ENCODE assay signal across 8 cellular contexts in genomic region chr20:46117704-46118467, GRCh38. TPM values are rescaled to one million over a fixed set of nuclear protein-coding genes. Genes with fewer than 3 reads are reported as not detected.
A peak's percentile ranks its signal among the peaks of the same experiment; 100 is the strongest.
DNase-seq lines count a peak whose midpoint lies in the region; ATAC-seq, FAIRE-seq and TF ChIP-seq lines count a peak whose summit lies in the region.

Gene CD40 (plus strand): TSS chr20:46118314. CDS start chr20:46118344, 30 bp downstream.

- H3K4me3 ChIP-seq in esophagus (ENCODE audit: low read depth in 1 of 2, low read length in 2 of 2) (peak within 1 kb of the TSS; percentile 53), mucosa of stomach (ENCODE audit: low read length) (peak within 1 kb of the TSS; percentile 77)

- H3K4me1 ChIP-seq in esophagus (ENCODE audit: control insufficient read depth in 2 of 2, insufficient read depth in 2 of 2, low read length in 1 of 2) = peaks cover 0 to 8% of the 10 kb centered on the region in 2 donors
- peaks cover 15% of the 10 kb centered on the region for H3K4me1 ChIP-seq in mucosa of stomach (ENCODE audit: control insufficient read depth, insufficient read depth, low read length)

- DNase-seq in GM12891 (ENCODE audit: insufficient read length, low spot score) (peak; percentile 86), NCI-H69 (lab: John Stamatoyannopoulos, UW) (peak; percentile 20), NCI-H1105 treated with DMSO at 0.1 percent for 48 hours (lab: John Stamatoyannopoulos, UW) (no peak)
- peak; percentile 78 for DNase-seq in activated T-cell treated with anti-CD3 and anti-CD28 coated beads, Interleukin-2, amount 50 U/mL, for 1 hour
- DNase-seq in stimulated activated CD8-positive, alpha-beta memory T cell treated with anti-CD3 and anti-CD28 coated beads, Interleukin-4, amount 100 ng/mL, for 48 hours = peak; percentile 77

- H3K9me3 ChIP-seq in esophagus (ENCODE audit: control insufficient read depth in 2 of 2, insufficient read depth in 1 of 2, low read depth in 1 of 2, low read length in 1 of 2) (no peaks in the 10 kb centered on the region), mucosa of stomach (ENCODE audit: control insufficient read depth, low read length) (no peaks in the 10 kb centered on the region)

- H3K27ac ChIP-seq in esophagus (ENCODE audit: low read depth in 2 of 2, low read length in 1 of 2) = peak within 1 kb of the TSS; percentile 73 to 80

- peak; percentile 89 for FAIRE-seq in GM12891 (lab: Jason Lieb, UNC)

- 3 to 17% methylated on average over 40 of the region's 40 CpGs for WGBS in esophagus, 2 donors

- peak; percentile 79 for ATAC-seq in HG02642 (IDR thresholded peaks at IDR 0.05; ENCODE audit: poor library complexity, unreplicated experiment)

- H3K36me3 ChIP-seq in esophagus (ENCODE audit: control insufficient read depth in 2 of 2, insufficient read depth in 2 of 2, low read length in 1 of 2) (peaks cover 0 to 5% of the 10 kb centered on the region in 2 donors), mucosa of stomach (ENCODE audit: control insufficient read depth, insufficient read depth, low read length) (no peaks in the 10 kb centered on the region)

- TF ChIP-seq POLR2A in GM12891 (IDR thresholded peaks at IDR 0.05; ENCODE audit: low read depth, low read length) = peak; percentile 96

- H3K27me3 ChIP-seq in esophagus (ENCODE audit: control insufficient read depth in 1 of 2, insufficient read depth in 2 of 2, low read length in 2 of 2) (no peaks in the 10 kb centered on the region), mucosa of stomach (ENCODE audit: control insufficient read depth, insufficient read depth, low read length) (peaks cover 4% of the 10 kb centered on the region)

- H3K9ac ChIP-seq in mucosa of stomach (ENCODE audit: low read length) = peak within 1 kb of the TSS; percentile 58

TF ChIP-seq in GM12891, 5 proteins besides CTCF, POLR2A, EP300 and RAD21:
- TF ChIP-seq TAF1 (IDR thresholded peaks at IDR 0.05; ENCODE audit: low read depth, low read length) (peak; percentile 93), POU2F2 (IDR thresholded peaks at IDR 0.05; ENCODE audit: low read depth, low read length) (peak; percentile 83; the same call in 1 of the 2 replicates), POLR2AphosphoS5 (IDR thresholded peaks at IDR 0.05; ENCODE audit: low read depth, low read length) (peak; percentile 97), PAX5 (IDR thresholded peaks at IDR 0.05; ENCODE audit: insufficient read depth, low read length, severe bottlenecking) (no peak), SPI1 (IDR thresholded peaks at IDR 0.05; ENCODE audit: low read depth, low read length) (peak; percentile 42; the same call in 1 of the 2 replicates)

RNA-seq across cellular contexts. Expression of gene CD40, which starts in this region (rescaled TPM):
- 130 TPM for polyA plus RNA-seq in GM12891 (2012; ENCODE audit: low read depth, missing spikeins)
- polyA plus RNA-seq in esophagus = 10 to 100 TPM in 1 of 2 donors, 1 to 10 TPM in 1; 5.4 to 10.8 TPM
